13 cellular contexts compared by ENCODE assay signal in the genomic region with DNA sequence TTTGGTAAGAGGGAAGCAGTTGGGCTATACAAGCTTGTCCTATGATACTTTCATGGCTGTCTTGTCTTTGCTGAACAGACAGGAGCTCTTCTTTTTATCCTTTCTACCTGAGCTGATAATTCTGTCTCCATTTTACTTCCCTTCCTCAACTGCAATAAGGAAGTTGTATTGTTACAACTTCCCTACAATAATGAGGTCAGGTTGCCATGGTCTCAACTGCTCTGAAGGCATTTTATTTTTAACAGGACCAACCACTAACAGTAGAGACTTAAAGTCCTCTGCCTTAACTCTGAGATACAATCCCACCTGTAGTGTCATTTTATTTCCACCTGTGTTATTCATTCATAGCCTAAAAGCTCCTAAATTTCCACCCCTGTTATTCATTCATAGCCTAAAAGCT.
DNase-seq lines count a peak whose midpoint lies in the region; ATAC-seq and TF ChIP-seq lines count a peak whose summit lies in the region.
"Had no signal": no experiment of that assay in that cellular context is flagged by ENCODE, and none has a peak within 500 bp of the region (broad histone marks: within the 10 kb centered on the region; RNA-seq: fewer than 3 reads in every experiment).

No MANE protein-coding gene starts in this region.

- H3K36me3 ChIP-seq in colonic mucosa = no peaks in the 10 kb centered on the region

- H3K9ac ChIP-seq in colonic mucosa (ENCODE audit: low read depth in 2 of 2, low read length in 2 of 2) = no peak overlapping the region

- no peaks in the 10 kb centered on the region for H3K9me3 ChIP-seq in colonic mucosa

- H3K27me3 Mint-ChIP-seq in activated T-cell treated with anti-CD3 and anti-CD28 coated beads, Interleukin-2, amount 50 U/mL, for 72 hours (ENCODE audit: low read depth) = no peaks in the 10 kb centered on the region
- no peaks in the 10 kb centered on the region for H3K27me3 Mint-ChIP-seq in stimulated activated naive CD8-positive, alpha-beta T cell treated with anti-CD3 and anti-CD28 coated beads, Interleukin-15, amount 100 ng/mL, for 72 hours

- H3K9me3 Mint-ChIP-seq in activated T-cell treated with anti-CD3 and anti-CD28 coated beads, Interleukin-2, amount 50 U/mL, for 72 hours = peaks cover 0 to 2% of the 10 kb centered on the region in 2 donors
- no peaks in the 10 kb centered on the region for H3K9me3 Mint-ChIP-seq in stimulated activated naive CD8-positive, alpha-beta T cell treated with anti-CD3 and anti-CD28 coated beads, Interleukin-15, amount 100 ng/mL, for 72 hours

- peak overlapping the region; percentile 5 for H3K27ac ChIP-seq in colonic mucosa

- H3K27ac Mint-ChIP-seq in activated T-cell treated with anti-CD3 and anti-CD28 coated beads, Interleukin-2, amount 50 U/mL, for 72 hours = peak overlapping the region; percentile 83
- peak overlapping the region; percentile 10 to 79 for H3K27ac Mint-ChIP-seq in stimulated activated naive CD8-positive, alpha-beta T cell treated with anti-CD3 and anti-CD28 coated beads, Interleukin-15, amount 100 ng/mL, for 72 hours

- intact Hi-C loops in colonic mucosa (cut with DNase I) = no loop called here

- TF ChIP-seq CTCF in NB4 (IDR thresholded peaks at IDR 0.05; ENCODE audit: low read depth, low read length) (no peak), colonic mucosa (IDR thresholded peaks at IDR 0.05) (no peak)

- peaks cover 18% of the 10 kb centered on the region for H3K4me1 Mint-ChIP-seq in activated T-cell treated with anti-CD3 and anti-CD28 coated beads, Interleukin-2, amount 50 U/mL, for 72 hours (ENCODE audit: low read depth)
- H3K4me1 Mint-ChIP-seq in stimulated activated naive CD8-positive, alpha-beta T cell treated with anti-CD3 and anti-CD28 coated beads, Interleukin-15, amount 100 ng/mL, for 72 hours = peaks cover 16% of the 10 kb centered on the region

- no peak overlapping the region for H3K4me3 ChIP-seq in NB4 (ENCODE audit: low read depth, low read length)
- H3K4me3 ChIP-seq in colonic mucosa = no peak overlapping the region

- DNase-seq in activated T-cell treated with anti-CD3 and anti-CD28 coated beads, Interleukin-2, amount 50 U/mL, for 72 hours = no peak
- no peak for DNase-seq in activated T-cell treated with anti-CD3 and anti-CD28 coated beads for 4 hours
- peak; percentile 57 for DNase-seq in NB4 (ENCODE audit: low read depth)
- DNase-seq in colonic mucosa = no peak
- no peak for DNase-seq in stimulated activated naive CD8-positive, alpha-beta T cell treated with anti-CD3 and anti-CD28 coated beads, Interleukin-15, amount 100 ng/mL, for 72 hours
- no peak for DNase-seq in NCI-H2081 (lab: John Stamatoyannopoulos, UW)
- no peak for DNase-seq in NCI-H2107 (lab: John Stamatoyannopoulos, UW)
- DNase-seq: activated CD4-positive, alpha-beta T cell treated with anti-CD3 and anti-CD28 coated beads, Interleukin-2, amount 50 U/mL, for 4 hours; caudate nucleus; islet precursor cell; NCI-H446 treated with DMSO at 0.1 percent for 48 hours; PC-3 had no signal

- H3K4me1 ChIP-seq in colonic mucosa = no peaks in the 10 kb centered on the region

- no peak for TF ChIP-seq POLR2A in NB4 (IDR thresholded peaks at IDR 0.05; ENCODE audit: extremely low read depth, insufficient read length)

- no peaks in the 10 kb centered on the region for H3K27me3 ChIP-seq in colonic mucosa

- ATAC-seq in activated T-cell treated with anti-CD3 and anti-CD28 coated beads, Interleukin-2, amount 50 U/mL, for 72 hours (replicated peaks in 1 of 2) = no peak
- no peak for ATAC-seq in stimulated activated naive CD8-positive, alpha-beta T cell treated with anti-CD3 and anti-CD28 coated beads, Interleukin-15, amount 100 ng/mL, for 72 hours
- no peak for ATAC-seq in HG03439 (IDR thresholded peaks at IDR 0.05; ENCODE audit: unreplicated experiment)
- ATAC-seq: PC-3 had no signal

- H3K4me3 Mint-ChIP-seq in activated T-cell treated with anti-CD3 and anti-CD28 coated beads, Interleukin-2, amount 50 U/mL, for 72 hours = no peak overlapping the region
- no peak overlapping the region for H3K4me3 Mint-ChIP-seq in stimulated activated naive CD8-positive, alpha-beta T cell treated with anti-CD3 and anti-CD28 coated beads, Interleukin-15, amount 100 ng/mL, for 72 hours

- H3K36me3 Mint-ChIP-seq in activated T-cell treated with anti-CD3 and anti-CD28 coated beads, Interleukin-2, amount 50 U/mL, for 72 hours (ENCODE audit: insufficient read depth in 2 of 2) = peaks cover 14 to 31% of the 10 kb centered on the region in 2 donors
